Comparison of ENCODE assay signal across 16 cellular contexts in the genomic region with DNA sequence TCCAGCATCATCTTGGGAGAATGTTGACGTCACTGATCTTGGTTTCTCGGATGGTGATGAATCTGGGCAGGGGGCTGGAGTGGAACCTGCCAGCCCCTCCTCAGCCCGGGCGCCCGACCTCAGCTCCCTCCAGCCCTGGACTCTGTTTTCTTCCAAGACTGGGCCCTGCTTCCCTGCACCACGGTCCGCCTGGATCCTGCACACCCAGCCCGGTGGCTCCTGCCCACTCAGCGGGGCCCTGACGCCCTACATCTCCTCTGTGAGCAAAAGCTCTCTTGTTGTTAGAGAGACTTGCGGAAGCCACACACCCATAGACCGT.
"Had no signal": no experiment of that assay in that cellular context is flagged by ENCODE, and none has a peak within 500 bp of the region (broad histone marks: within the 10 kb centered on the region; RNA-seq: fewer than 3 reads in every experiment).

No MANE protein-coding gene starts in this region.

- H3K4me3 Mint-ChIP-seq: central memory CD8-positive, alpha-beta T cell; dendritic cell treated with granulocyte-macrophage colony-stimulating factor and Interleukin-4, amounts not matched to agents 40 ng/mL and 50 ng/mL, for 4 days; effector memory CD8-positive, alpha-beta T cell; mesothelial cell of epicardium; nephron progenitor cell; type B pancreatic cell had no signal

- ATAC-seq: effector memory CD8-positive, alpha-beta T cell; gastrocnemius medialis had no signal

- H3K27ac ChIP-seq: epithelial cell of prostate, esophagus muscularis mucosa, gastrocnemius medialis, neutrophil, right atrium auricular region had no signal

- H3K36me3 ChIP-seq: esophagus muscularis mucosa, gastrocnemius medialis, neutrophil, right atrium auricular region had no signal

- H3K27me3 ChIP-seq: esophagus muscularis mucosa, gastrocnemius medialis, neutrophil, right atrium auricular region had no signal

- H3K9me3 Mint-ChIP-seq: central memory CD8-positive, alpha-beta T cell; dendritic cell treated with granulocyte-macrophage colony-stimulating factor and Interleukin-4, amounts not matched to agents 40 ng/mL and 50 ng/mL, for 4 days; effector memory CD8-positive, alpha-beta T cell; mesothelial cell of epicardium had no signal

- H3K4me3 ChIP-seq: esophagus muscularis mucosa, gastrocnemius medialis, right atrium auricular region had no signal

- H3K27ac Mint-ChIP-seq: dendritic cell treated with granulocyte-macrophage colony-stimulating factor and Interleukin-4, amounts not matched to agents 40 ng/mL and 50 ng/mL, for 4 days; effector memory CD8-positive, alpha-beta T cell; mesothelial cell of epicardium; nephron progenitor cell; type B pancreatic cell had no signal

- DNase-seq: effector memory CD8-positive, alpha-beta T cell; gastrocnemius medialis; islet precursor cell; nephron progenitor cell; small intestine; stimulated activated CD4-positive, alpha-beta T cell treated with anti-CD3 and anti-CD28 coated beads, Interleukin-12 subunit alpha, Interleukin-12 subunit beta, amount 100 ng/mL, for 4 hours; stimulated activated CD4-positive, alpha-beta T cell treated with anti-CD3 and anti-CD28 coated beads, Interleukin-2, amount 100 ng/mL, for 48 hours; stimulated activated naive CD4-positive, alpha-beta T cell treated with Interleukin-2 at 50 U/mL for 16 hours had no signal

- H3K36me3 Mint-ChIP-seq: mesothelial cell of epicardium, type B pancreatic cell had no signal

- H3K9me3 ChIP-seq: esophagus muscularis mucosa, gastrocnemius medialis, neutrophil, right atrium auricular region had no signal
